In the genomic region with DNA sequence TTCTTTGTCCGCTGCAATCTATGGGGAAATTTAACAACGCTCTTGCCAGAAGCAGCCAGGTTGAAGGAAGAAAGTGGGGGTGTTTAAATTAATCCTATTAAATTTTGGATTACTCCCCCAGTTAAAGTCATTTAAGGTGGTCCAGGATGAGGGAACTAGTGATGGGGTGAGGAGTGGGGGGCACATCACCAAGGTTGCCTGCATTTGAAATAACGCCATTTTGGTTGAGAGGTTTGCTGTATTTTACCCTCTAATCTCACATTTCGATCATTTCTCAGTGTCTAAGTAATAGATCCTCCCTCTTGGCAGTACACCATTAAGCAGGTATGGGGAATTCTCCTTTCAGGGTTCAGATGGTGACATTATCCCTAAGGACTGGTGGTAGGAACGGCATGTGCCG, we compare ENCODE assay signal across 10 cellular contexts. TPM values are rescaled to one million over a fixed set of nuclear protein-coding genes. Genes with fewer than 3 reads are reported as not detected.
DNase-seq lines count a peak whose midpoint lies in the region; ATAC-seq and TF ChIP-seq lines count a peak whose summit lies in the region.
"Had no signal": no experiment of that assay in that cellular context is flagged by ENCODE, and none has a peak within 500 bp of the region (broad histone marks: within the 10 kb centered on the region; RNA-seq: fewer than 3 reads in every experiment).

No MANE protein-coding gene starts in this region.

- CTCF ChIA-PET in AG04450 (lab: Charles Lee) = interaction anchor here (0.7 to 1.5 kb wide), 3 partner anchors 65 to 1738 kb away, joined by 3 to 4 read pairs (median 3); no protein-coding TSS in a partner anchor
- CTCF ChIA-PET in Panc1 (lab: Charles Lee) = no interaction called here

- 1% methylated on average over 6 of the region's 6 CpGs for WGBS in ovary, 3 donors

- no TSS peak for BruUV-seq in Panc1 (replicated peaks; lab: Mats Ljungman, UMichigan)

- H3K4me1 ChIP-seq in Panc1 (ENCODE audit: control insufficient read depth, insufficient read depth, low read length) (peaks cover 10% of the 10 kb centered on the region), ovary (ENCODE audit: insufficient read depth) (no peaks in the 10 kb centered on the region)

- intact Hi-C loops in Panc1 (cut with micrococcal nuclease; ENCODE audit: unreplicated experiment) = no loop called here
- intact Hi-C loops in ovary (cut with DNase I) = no loop called here

- H3K27me3 ChIP-seq in AG04450 (ENCODE audit: control insufficient read depth, insufficient read depth, low read length) = no peaks in the 10 kb centered on the region
- peaks cover 5% of the 10 kb centered on the region for H3K27me3 ChIP-seq in Panc1 (ENCODE audit: control insufficient read depth, insufficient read depth, low read length)
- no peaks in the 10 kb centered on the region for H3K27me3 ChIP-seq in ovary

- peak overlapping the region; percentile 52 for H3K27ac ChIP-seq in AG04450 (ENCODE audit: low read depth, low read length)
- no peak overlapping the region for H3K27ac ChIP-seq in Panc1 (ENCODE audit: low read length)
- H3K27ac ChIP-seq in ovary = peak overlapping the region in 1 of 2 donors; percentile 90

- H3K36me3 ChIP-seq in Panc1 (ENCODE audit: control insufficient read depth, insufficient read depth, low read length) (no peaks in the 10 kb centered on the region), ovary (no peaks in the 10 kb centered on the region)

- no peak for ATAC-seq in Panc1
- no peak for ATAC-seq in HG02852 (IDR thresholded peaks at IDR 0.05; ENCODE audit: unreplicated experiment)
- no peak for ATAC-seq in activated T-helper 17 cell treated with anti-CD3 and anti-CD28 coated beads, Interleukin-2, amount 50 U/mL, for 72 hours (replicated peaks)

- TF ChIP-seq POLR2A in ovary (IDR thresholded peaks at IDR 0.05) = no peak

- H3K4me3 Mint-ChIP-seq in activated T-helper 17 cell treated with anti-CD3 and anti-CD28 coated beads, Interleukin-2, amount 50 U/mL, for 72 hours = no peak overlapping the region

- POLR2A ChIA-PET in AG04450 (lab: Yijun Ruan, JAX) (interaction anchor here (0.6 to 1.8 kb wide), 3 partner anchors 34 to 1429 kb away, joined by 3 to 8 read pairs (median 4); no protein-coding TSS in a partner anchor), Panc1 (lab: Charles Lee) (no interaction called here)

- peaks cover 56% of the 10 kb centered on the region for H3K27me3 Mint-ChIP-seq in activated T-helper 17 cell treated with anti-CD3 and anti-CD28 coated beads, Interleukin-2, amount 50 U/mL, for 72 hours

- H3K4me3 ChIP-seq in AG04450 (ENCODE audit: low read depth, low read length) (peak overlapping the region; percentile 82), Panc1 (ENCODE audit: low read depth in 2 of 2, low read length in 2 of 2) (peak overlapping the region; percentile 47 to 72), fibroblast of mammary gland (ENCODE audit: control insufficient read depth, low read depth, low read length) (peak overlapping the region; percentile 84), ovary (peak overlapping the region; percentile 70)

- peaks cover 4% of the 10 kb centered on the region for H3K4me1 Mint-ChIP-seq in activated T-helper 17 cell treated with anti-CD3 and anti-CD28 coated beads, Interleukin-2, amount 50 U/mL, for 72 hours

- TF ChIP-seq EP300 in ovary (IDR thresholded peaks at IDR 0.05) = no peak

- H3K9me3 ChIP-seq in AG04450 (ENCODE audit: control insufficient read depth, insufficient read depth, low read length) (no peaks in the 10 kb centered on the region; the same call in 1 of the 2 replicates), Panc1 (ENCODE audit: control insufficient read depth, insufficient read depth, low read depth, low read length) (no peaks in the 10 kb centered on the region), ovary (no peaks in the 10 kb centered on the region)

- in situ Hi-C loops in Panc1 (cut with HindIII; ENCODE audit: low pct_unique_long_range_greater_than_20kb, low sequenced_read_pairs) = no loop called here

- H3K9me3 Mint-ChIP-seq in activated T-helper 17 cell treated with anti-CD3 and anti-CD28 coated beads, Interleukin-2, amount 50 U/mL, for 72 hours = no peaks in the 10 kb centered on the region

- DNase-seq in AG04450 (ENCODE audit: low read depth, low spot score) (no peak), Panc1 (ENCODE audit: low read depth, low spot score) (no peak), fibroblast of mammary gland (ENCODE audit: low read depth) (no peak), ovary (no peak), dedifferentiated amniotic fluid mesenchymal stem cell (ENCODE audit: extremely low spot score) (no peak)
- DNase-seq in stimulated activated CD4-positive, alpha-beta T cell treated with anti-CD3 and anti-CD28 coated beads, Interleukin-1b, Interleukin-23, amount 100 ng/mL, for 48 hours = no peak
- DNase-seq: activated effector memory CD4-positive, alpha-beta T cell treated with Interleukin-2 at 50 U/mL for 16 hours; stimulated activated CD4-positive, alpha-beta T cell treated with anti-CD3 and anti-CD28 coated beads, Interleukin-4, amount 100 ng/mL, for 4 hours had no signal

- TF ChIP-seq CTCF in AG04450 (IDR thresholded peaks at IDR 0.05; ENCODE audit: low read depth, low read length) = no peak
- TF ChIP-seq CTCF in Panc1 (IDR thresholded peaks at IDR 0.05) = no peak
- no peak for TF ChIP-seq CTCF in fibroblast of mammary gland (conservative IDR thresholded peaks at IDR 0.05; ENCODE audit: control insufficient read depth, insufficient read depth, low read depth, low read length)
- TF ChIP-seq CTCF in ovary (IDR thresholded peaks at IDR 0.05) = no peak

- H3K36me3 Mint-ChIP-seq in activated T-helper 17 cell treated with anti-CD3 and anti-CD28 coated beads, Interleukin-2, amount 50 U/mL, for 72 hours (ENCODE audit: low read depth) = no peaks in the 10 kb centered on the region

- no peak overlapping the region for H3K27ac Mint-ChIP-seq in activated T-helper 17 cell treated with anti-CD3 and anti-CD28 coated beads, Interleukin-2, amount 50 U/mL, for 72 hours

RNA-seq across cellular contexts. Expression of a gene that starts 2.6 kb away (rescaled TPM):
- polyA plus RNA-seq in AG04450 (2011; rRNA removed) (17.3 and 20.8 TPM in 2 replicates), ovary (10 to 100 TPM; 36.6 to 80.5 TPM)
- polyA minus RNA-seq in AG04450 (2011; rRNA and poly(A)+ RNA removed) = 45.7 and 58.6 TPM in 2 replicates
- total RNA-seq in Panc1 (2021; ENCODE audit: unreplicated experiment) (4.5 TPM), ovary (100 to 1,000 TPM in 1 of 7 donors, 10 to 100 TPM in 6; 27.0 to 166 (median 55.5) TPM)
- polyA plus RNA-seq in Panc1 (2012; ENCODE audit: insufficient read length) = 3.1 TPM
- not detected for total RNA-seq in activated T-helper 17 cell treated with anti-CD3 and anti-CD28 coated beads, Interleukin-2, amount 50 U/mL, for 72 hours
